ENCODE assay signal across 30 cellular contexts in the genomic region with DNA sequence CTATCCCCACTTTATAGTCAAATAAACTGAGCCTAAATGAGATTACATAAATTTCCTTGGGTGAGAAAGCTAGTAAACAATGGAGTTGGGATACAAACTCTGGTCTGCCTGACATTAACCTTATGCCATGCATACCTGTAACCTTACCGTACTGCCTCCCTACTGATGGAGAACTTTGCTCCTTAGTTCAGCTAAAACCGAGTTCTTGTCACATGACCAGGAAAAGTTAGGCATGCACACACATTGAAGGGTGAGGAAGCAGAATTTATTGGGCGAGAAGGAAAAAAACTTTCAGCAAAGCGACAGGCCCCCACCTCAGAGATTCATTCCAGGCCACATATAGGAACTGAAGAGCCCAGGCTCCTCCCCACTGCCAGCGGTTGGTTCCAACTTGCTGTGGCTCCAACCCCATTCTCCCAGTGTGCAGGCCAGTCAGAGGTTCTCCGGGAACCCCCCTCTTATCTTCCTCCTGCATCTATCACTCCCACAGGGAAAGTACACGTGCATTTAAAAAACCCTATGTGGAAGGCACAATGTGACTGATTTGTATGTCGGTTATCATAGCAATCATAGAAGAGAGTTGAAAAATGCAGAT. TPM values are rescaled to one million over a fixed set of nuclear protein-coding genes. Genes with fewer than 3 reads are reported as not detected.
A peak's percentile ranks its signal among the peaks of the same experiment; 100 is the strongest.
DNase-seq lines count a peak whose midpoint lies in the region; ATAC-seq, FAIRE-seq and TF ChIP-seq lines count a peak whose summit lies in the region.
"Had no signal": no experiment of that assay in that cellular context is flagged by ENCODE, and none has a peak within 500 bp of the region (broad histone marks: within the 10 kb centered on the region; RNA-seq: fewer than 3 reads in every experiment).

No MANE protein-coding gene starts in this region.

- CTCF ChIA-PET in Calu3 (lab: Charles Lee): interaction anchor here (1.1 kb wide), 1 partner anchor 25 kb away, joined by 3 read pairs; no protein-coding TSS in a partner anchor
- CTCF ChIA-PET in K562 (lab: Yijun Ruan, JAX; ENCODE audit: low intra/inter-chr PET ratio): interaction anchor here (1.1 kb wide), 1 partner anchor 44 kb away, joined by 3 read pairs; no protein-coding TSS in a partner anchor
- CTCF ChIA-PET in GM10248 (lab: Yijun Ruan, JAX): no interaction called here

- H4K20me1 ChIP-seq in K562 (replicated peaks; ENCODE audit: control insufficient read depth, insufficient read depth, low read length) (no peaks in the 10 kb centered on the region), osteoblast (ENCODE audit: insufficient read depth, low read length) (peaks cover 2% of the 10 kb centered on the region)

- no peak for TF ChIP-seq EP300 in K562 (IDR thresholded peaks at IDR 0.05; ENCODE audit: low read length)

- H3K9me3 Mint-ChIP-seq in Calu3 (ENCODE audit: low read depth, unreplicated experiment): no peaks in the 10 kb centered on the region
- H3K9me3 Mint-ChIP-seq: activated CD4-positive, alpha-beta T cell treated with anti-CD3 and anti-CD28 coated beads, Interleukin-2, amount 10 ng/mL, durations not matched to agents 24 days and 14 days; activated naive CD8-positive, alpha-beta T cell treated with anti-CD3 and anti-CD28 coated beads for 36 hours; T-helper 2 cell treated with Interferon-gamma antibody and Interleukin-4, amounts not matched to agents 5 μg/mL and 100 μg/mL, for 36 hours had no signal

- H3K36me3 Mint-ChIP-seq in Calu3 (ENCODE audit: insufficient read depth, unreplicated experiment): no peaks in the 10 kb centered on the region
- H3K36me3 Mint-ChIP-seq: activated naive CD8-positive, alpha-beta T cell treated with anti-CD3 and anti-CD28 coated beads for 36 hours; naive thymus-derived CD4-positive, alpha-beta T cell had no signal

- H3K4me1 Mint-ChIP-seq in Calu3 (ENCODE audit: low read depth, unreplicated experiment): peaks cover 24% of the 10 kb centered on the region
- H3K4me1 Mint-ChIP-seq: activated CD4-positive, alpha-beta T cell treated with anti-CD3 and anti-CD28 coated beads, Interleukin-2, amount 10 ng/mL, durations not matched to agents 24 days and 14 days; activated naive CD8-positive, alpha-beta T cell treated with anti-CD3 and anti-CD28 coated beads for 36 hours; naive thymus-derived CD4-positive, alpha-beta T cell had no signal

- no peak overlapping the region for H3K4me3 ChIP-seq in K562
- no peak overlapping the region for H3K4me3 ChIP-seq in osteoblast (ENCODE audit: insufficient read depth, low read length)
- no peak overlapping the region for H3K4me3 ChIP-seq in esophagus squamous epithelium
- H3K4me3 ChIP-seq: ascending aorta, stomach, tibial artery had no signal

- peak; percentile 27; the same call in 1 of the 3 replicates for ATAC-seq in K562

- H3K36me3 ChIP-seq in K562 (ENCODE audit: control insufficient read depth, insufficient read depth, low read length) (no peaks in the 10 kb centered on the region; the same call in 2 of the 3 replicates), osteoblast (ENCODE audit: insufficient read depth, low read length) (no peaks in the 10 kb centered on the region), esophagus squamous epithelium (no peaks in the 10 kb centered on the region)
- H3K36me3 ChIP-seq: ascending aorta, stomach had no signal

- no peaks in the 10 kb centered on the region for H3K27me3 ChIP-seq in K562 (ENCODE audit: control insufficient read depth in 2 of 2, insufficient read depth in 2 of 2, low read length in 2 of 2)
- H3K27me3 ChIP-seq in osteoblast (ENCODE audit: insufficient read depth, low read length): no peaks in the 10 kb centered on the region
- no peaks in the 10 kb centered on the region for H3K27me3 ChIP-seq in esophagus squamous epithelium
- H3K27me3 ChIP-seq: ascending aorta, stomach, tibial artery had no signal

- FAIRE-seq in K562 (lab: Jason Lieb, UNC): no peak

- TF ChIP-seq CTCF in Calu3 (IDR thresholded peaks at IDR 0.05; ENCODE audit: unreplicated experiment): no peak
- no peak for TF ChIP-seq CTCF in K562 (IDR thresholded peaks at IDR 0.05 in 2 of 3, conservative IDR thresholded peaks at IDR 0.05 in 1 of 3; ENCODE audit: insufficient read depth in 2 of 3, low read depth in 1 of 3, low read length in 3 of 3)
- TF ChIP-seq CTCF in osteoblast (IDR thresholded peaks at IDR 0.05; ENCODE audit: extremely low read depth, low read depth, low read length): no peak
- no peak for TF ChIP-seq CTCF in esophagus squamous epithelium (IDR thresholded peaks at IDR 0.05)
- TF ChIP-seq CTCF in GM10248 (IDR thresholded peaks at IDR 0.05; ENCODE audit: control extremely low read depth, extremely low read depth, low read depth, missing control alignments): no peak

- H3K4me3 Mint-ChIP-seq in Calu3 (ENCODE audit: low read depth, unreplicated experiment): no peak overlapping the region
- H3K4me3 Mint-ChIP-seq: activated CD4-positive, alpha-beta T cell treated with anti-CD3 and anti-CD28 coated beads, Interleukin-2, amount 10 ng/mL, durations not matched to agents 24 days and 14 days; activated naive CD8-positive, alpha-beta T cell treated with anti-CD3 and anti-CD28 coated beads for 36 hours; dendritic cell treated with granulocyte-macrophage colony-stimulating factor and Interleukin-4, amounts not matched to agents 40 ng/mL and 50 ng/mL, for 4 days; naive thymus-derived CD4-positive, alpha-beta T cell; T-helper 2 cell treated with Interferon-gamma antibody and Interleukin-4, amounts not matched to agents 5 μg/mL and 100 μg/mL, for 36 hours had no signal

- H3K4me2 ChIP-seq in K562 (ENCODE audit: insufficient read depth, low read length) (no peak overlapping the region; the same call in 1 of the 2 replicates), osteoblast (ENCODE audit: insufficient read depth, low read length) (no peak overlapping the region)

- no peaks in the 10 kb centered on the region for H3K9me1 ChIP-seq in K562 (ENCODE audit: control insufficient read depth, insufficient read depth, low read length)

- DNase-seq in Calu3: no peak
- peak; percentile 84 for DNase-seq in MV-4-11 (lab: John Stamatoyannopoulos, UW)
- peak in 2 of 4 experiments; percentile 23 to 40 for DNase-seq in K562 (ENCODE audit: extremely low read depth in 1 of 4, low spot score in 3 of 4)
- DNase-seq in osteoblast (ENCODE audit: insufficient read length, low spot score, missing footprints): no peak
- DNase-seq in esophagus squamous epithelium (lab: John Stamatoyannopoulos, UW): no peak
- no peak for DNase-seq in Ammon's horn (ENCODE audit: low spot score)
- no peak for DNase-seq in GM10248 (ENCODE audit: extremely low spot score)
- DNase-seq: activated CD4-positive, alpha-beta T cell treated with anti-CD3 and anti-CD28 coated beads, Interleukin-2, amount 10 ng/mL, durations not matched to agents 24 days and 14 days; activated effector memory CD4-positive, alpha-beta T cell treated with anti-CD3 and anti-CD28 coated beads, Interleukin-2, amount 50 U/mL, for 16 hours; activated naive CD8-positive, alpha-beta T cell treated with anti-CD3 and anti-CD28 coated beads for 36 hours; activated T-cell treated with anti-CD3 and anti-CD28 coated beads, Interleukin-2, amount 50 U/mL, for 1 hour; central memory CD4-positive, alpha-beta T cell; DMS79; hippocampal formation; naive thymus-derived CD4-positive, alpha-beta T cell; NCI-H1417 treated with DMSO at 0.1 percent for 48 hours; NCI-H446 treated with DMSO at 0.1 percent for 48 hours; Right ventricle myocardium superior; stimulated activated CD8-positive, alpha-beta memory T cell treated with anti-CD3 and anti-CD28 coated beads, Interleukin-4, amount 100 ng/mL, for 48 hours; stomach; tibial artery had no signal

- TF ChIP-seq RAD21 in K562 (CRISPR knock-in tag; conservative IDR thresholded peaks at IDR 0.05 in 1 of 2, IDR thresholded peaks at IDR 0.05 in 1 of 2): no peak

- peak overlapping the region; percentile 25 for H3K27ac Mint-ChIP-seq in Calu3 (ENCODE audit: unreplicated experiment)
- H3K27ac Mint-ChIP-seq: activated CD4-positive, alpha-beta T cell treated with anti-CD3 and anti-CD28 coated beads, Interleukin-2, amount 10 ng/mL, durations not matched to agents 24 days and 14 days; activated naive CD8-positive, alpha-beta T cell treated with anti-CD3 and anti-CD28 coated beads for 36 hours; dendritic cell treated with granulocyte-macrophage colony-stimulating factor and Interleukin-4, amounts not matched to agents 40 ng/mL and 50 ng/mL, for 4 days; naive thymus-derived CD4-positive, alpha-beta T cell; T-helper 2 cell treated with Interferon-gamma antibody and Interleukin-4, amounts not matched to agents 5 μg/mL and 100 μg/mL, for 36 hours had no signal

- intact Hi-C loops in Calu3 (cut with micrococcal nuclease; ENCODE audit: unreplicated experiment) (loop anchor here (1.0 kb wide), 1 partner anchor 41 kb away; no protein-coding TSS in a partner anchor), K562 (cut with micrococcal nuclease) (loop anchor here (1.0 to 5.0 kb wide), 2 partner anchors 45 to 237 kb away; no protein-coding TSS in a partner anchor), esophagus squamous epithelium (cut with DNase I) (no loop called here)

- H3K4me1 ChIP-seq in K562 (replicated peaks in 1 of 2; ENCODE audit: control insufficient read depth in 2 of 2, insufficient read depth in 2 of 2, low read length in 2 of 2) (peaks cover 5 to 31% of the 10 kb centered on the region in 2 experiments), osteoblast (ENCODE audit: insufficient read depth, low read length) (peaks cover 12% of the 10 kb centered on the region), esophagus squamous epithelium (peaks cover 0 to 11% (median 0%) of the 10 kb centered on the region in 3 donors)

- H3K79me2 ChIP-seq in K562 (ENCODE audit: control insufficient read depth, insufficient read depth, low read length): peaks cover 13% of the 10 kb centered on the region; the same call in 2 of the 3 replicates
- H3K79me2 ChIP-seq in osteoblast (ENCODE audit: insufficient read depth, low read length): no peaks in the 10 kb centered on the region

- BruUV-seq in Calu3 (replicated peaks; lab: Mats Ljungman, UMichigan) (no TSS peak), K562 (replicated peaks; lab: Mats Ljungman, UMichigan) (no TSS peak)

- WGBS in K562 (ENCODE audit: insufficient coverage, low coverage, missing lambda C conversion rate): 9% methylated on average over 8 of the region's 8 CpGs
- WGBS in esophagus squamous epithelium, 2 donors: 64 to 75% methylated on average over 6 to 8 of the region's 8 CpGs

- no peak overlapping the region for H3K9ac ChIP-seq in K562 (ENCODE audit: insufficient read depth in 1 of 2, low read depth in 2 of 2, low read length in 2 of 2)

- H3K27ac ChIP-seq in K562 (ENCODE audit: extremely low read depth, low read depth, low read length) (no peak overlapping the region), osteoblast (ENCODE audit: low read depth, low read length) (peak overlapping the region; percentile 41), esophagus squamous epithelium (no peak overlapping the region)
- H3K27ac ChIP-seq: ascending aorta, stomach, tibial artery, VCaP had no signal

- POLR2A ChIA-PET in K562 (lab: Yijun Ruan, JAX) (interaction anchor here (1.1 kb wide), 1 partner anchor 18 kb away, joined by 3 read pairs; no protein-coding TSS in a partner anchor), GM10248 (lab: Yijun Ruan, JAX) (no interaction called here)

- H3K27me3 Mint-ChIP-seq in Calu3 (ENCODE audit: unreplicated experiment): no peaks in the 10 kb centered on the region
- H3K27me3 Mint-ChIP-seq: activated CD4-positive, alpha-beta T cell treated with anti-CD3 and anti-CD28 coated beads, Interleukin-2, amount 10 ng/mL, durations not matched to agents 24 days and 14 days; activated naive CD8-positive, alpha-beta T cell treated with anti-CD3 and anti-CD28 coated beads for 36 hours; dendritic cell treated with granulocyte-macrophage colony-stimulating factor and Interleukin-4, amounts not matched to agents 40 ng/mL and 50 ng/mL, for 4 days had no signal

- H2AFZ ChIP-seq in K562 (ENCODE audit: low read depth, low read length) (peak overlapping the region; percentile 25; the same call in 1 of the 2 replicates), osteoblast (ENCODE audit: low read length) (no peak overlapping the region)

- in situ Hi-C loops in K562 (cut with MboI): no loop called here

- TF ChIP-seq POLR2A in K562 (conservative IDR thresholded peaks at IDR 0.05): no peak
- TF ChIP-seq POLR2A in esophagus squamous epithelium (IDR thresholded peaks at IDR 0.05): no peak

- H3K9me3 ChIP-seq in K562 (replicated peaks; ENCODE audit: control insufficient read depth, insufficient read depth, low read depth, low read length): no peaks in the 10 kb centered on the region
- no peaks in the 10 kb centered on the region for H3K9me3 ChIP-seq in osteoblast (ENCODE audit: low read depth, low read length)
- H3K9me3 ChIP-seq in esophagus squamous epithelium: no peaks in the 10 kb centered on the region
- H3K9me3 ChIP-seq: ascending aorta, stomach, tibial artery had no signal

RNA-seq across cellular contexts. Expression of a gene that starts 3.2 kb away (rescaled TPM):
- 7.7 and 9.9 TPM in 2 replicates for total RNA-seq in Calu3 (2022)
- 7.7 and 17.4 TPM in 2 replicates for total RNA-seq in K562 (2011; cell fraction: chromatin; rRNA removed; ENCODE audit: low replicate concordance)
- 6.2 and 6.4 TPM in 2 replicates for total RNA-seq in K562 (2011; cell fraction: nucleolus; rRNA removed)
- total RNA-seq in K562 (2011; cell fraction: nucleoplasm; rRNA removed): 4.4 and 6.3 TPM in 2 replicates
- 9.5 and 10.9 TPM in 2 replicates for total RNA-seq in K562 (2014; rRNA removed)
- 14.9 and 16.0 TPM in 2 replicates for total RNA-seq in K562 (2014; rRNA removed; fragmentation: Illumina TruSeq; extraction: Trizol)
- 12.9 and 13.6 TPM in 2 replicates for total RNA-seq in K562 (2015; rRNA removed; fragmentation: Illumina TruSeq; extraction: Trizol)
- 10.2 and 10.5 TPM in 2 replicates for total RNA-seq in K562 (2021)
- polyA plus RNA-seq in K562 (2011; rRNA removed): 1.5 and 6.3 TPM in 2 replicates
- 0.84 and 4.6 TPM in 2 replicates for polyA plus RNA-seq in K562 (2011; cell fraction: cytosol; rRNA removed)
- 2.2 and 9.7 TPM in 2 replicates for polyA plus RNA-seq in K562 (2011; cell fraction: nucleus; rRNA removed)
- polyA plus RNA-seq in K562 (2012): 9.6 and 10.5 TPM in 2 replicates
- 15.5 and 17.0 TPM in 2 replicates for polyA plus RNA-seq in K562 (2014; fragmentation: Illumina TruSeq; extraction: Trizol)
- polyA plus RNA-seq in K562 (2014; fragmentation: Nextera tagmentation; extraction: Ambion mirVana): 10 to 100 TPM in 1 of 2 experiments, 1 to 10 TPM in 1; 8.4 to 10.8 TPM
- polyA plus RNA-seq in K562 (2014; rRNA removed): 13.5 and 16.5 TPM in 2 replicates
- 1.2 and 7.7 TPM in 2 replicates for polyA minus RNA-seq in K562 (2011; rRNA and poly(A)+ RNA removed)
- 0.91 and 2.3 TPM in 2 replicates for polyA minus RNA-seq in K562 (2011; cell fraction: cytosol; rRNA and poly(A)+ RNA removed)
- polyA minus RNA-seq in K562 (2011; cell fraction: nucleus; rRNA and poly(A)+ RNA removed): 2.2 and 4.4 TPM in 2 replicates
- 1.8 and 2.1 TPM in 2 replicates for total RNA-seq in osteoblast
- 1 to 10 TPM in 2 of 4 donors, under 1 TPM in 2; 0.18 to 3.1 (median 2.0) TPM for total RNA-seq in esophagus squamous epithelium

RNA-seq across cellular contexts. Expression of a gene that starts 20.2 kb away (rescaled TPM):
- total RNA-seq in Calu3 (2022) (28.6 and 32.9 TPM in 2 replicates), K562 (2014; rRNA removed) (6.4 and 6.9 TPM in 2 replicates), K562 (2014; rRNA removed; fragmentation: Illumina TruSeq; extraction: Trizol) (4.9 and 5.2 TPM in 2 replicates), K562 (2015; rRNA removed; fragmentation: Illumina TruSeq; extraction: Trizol) (5.9 and 6.0 TPM in 2 replicates), K562 (2021) (8.7 and 8.9 TPM in 2 replicates), osteoblast (5.6 and 7.2 TPM in 2 replicates), esophagus squamous epithelium (1 to 10 TPM; 1.4 to 6.1 (median 1.8) TPM)
- total RNA-seq in K562 (2011; cell fraction: chromatin; rRNA removed; ENCODE audit: low replicate concordance): 5.6 and 7.5 TPM in 2 replicates
- 6.6 and 6.7 TPM in 2 replicates for total RNA-seq in K562 (2011; cell fraction: nucleolus; rRNA removed)
- total RNA-seq in K562 (2011; cell fraction: nucleoplasm; rRNA removed): 7.6 and 10.2 TPM in 2 replicates
- polyA plus RNA-seq in K562 (2011; rRNA removed) (3.7 and 4.7 TPM in 2 replicates), K562 (2014; fragmentation: Illumina TruSeq; extraction: Trizol) (5.0 and 5.5 TPM in 2 replicates), K562 (2014; fragmentation: Nextera tagmentation; extraction: Ambion mirVana) (1 to 10 TPM; 1.1 to 1.4 TPM), K562 (2014; rRNA removed) (5.4 and 5.7 TPM in 2 replicates)
- polyA plus RNA-seq in K562 (2011; cell fraction: cytosol; rRNA removed): 2.8 and 5.2 TPM in 2 replicates
- 2.2 and 2.5 TPM in 2 replicates for polyA plus RNA-seq in K562 (2011; cell fraction: nucleus; rRNA removed)
- polyA plus RNA-seq in K562 (2012): 5.5 and 6.0 TPM in 2 replicates
- polyA minus RNA-seq in K562 (2011; rRNA and poly(A)+ RNA removed): 6.2 and 6.5 TPM in 2 replicates
- 2.3 and 3.0 TPM in 2 replicates for polyA minus RNA-seq in K562 (2011; cell fraction: cytosol; rRNA and poly(A)+ RNA removed)
- polyA minus RNA-seq in K562 (2011; cell fraction: nucleus; rRNA and poly(A)+ RNA removed): 4.0 and 6.1 TPM in 2 replicates

RNA-seq across cellular contexts. Expression of a gene that starts 51.7 kb away (rescaled TPM):
- not detected in 2 replicates for total RNA-seq in Calu3 (2022)
- not detected in 2 replicates for total RNA-seq in K562 (2011; cell fraction: chromatin; rRNA removed; ENCODE audit: low replicate concordance)
- not detected in 2 replicates for total RNA-seq in K562 (2011; cell fraction: nucleolus; rRNA removed)
- not detected in 2 replicates for total RNA-seq in K562 (2011; cell fraction: nucleoplasm; rRNA removed)
- not detected in 2 replicates for total RNA-seq in K562 (2014; rRNA removed)
- total RNA-seq in K562 (2014; rRNA removed; fragmentation: Illumina TruSeq; extraction: Trizol): not detected in 2 replicates
- not detected in 2 replicates for total RNA-seq in K562 (2015; rRNA removed; fragmentation: Illumina TruSeq; extraction: Trizol)
- not detected in 2 replicates for total RNA-seq in K562 (2021)
- not detected in 2 replicates for polyA plus RNA-seq in K562 (2011; rRNA removed)
- polyA plus RNA-seq in K562 (2011; cell fraction: cytosol; rRNA removed): not detected in 2 replicates
- polyA plus RNA-seq in K562 (2011; cell fraction: nucleus; rRNA removed): not detected in 2 replicates
- not detected in 2 replicates for polyA plus RNA-seq in K562 (2012)
- not detected in 2 replicates for polyA plus RNA-seq in K562 (2014; fragmentation: Illumina TruSeq; extraction: Trizol)
- not detected for polyA plus RNA-seq in K562 (2014; fragmentation: Nextera tagmentation; extraction: Ambion mirVana)
- not detected in 2 replicates for polyA plus RNA-seq in K562 (2014; rRNA removed)
- polyA minus RNA-seq in K562 (2011; rRNA and poly(A)+ RNA removed): not detected in 2 replicates
- polyA minus RNA-seq in K562 (2011; cell fraction: cytosol; rRNA and poly(A)+ RNA removed): not detected in 2 replicates
- polyA minus RNA-seq in K562 (2011; cell fraction: nucleus; rRNA and poly(A)+ RNA removed): not detected in 2 replicates
- total RNA-seq in osteoblast: not detected in 2 replicates
- total RNA-seq in esophagus squamous epithelium: not detected
- total RNA-seq: activated CD4-positive, alpha-beta T cell treated with anti-CD3 and anti-CD28 coated beads, Interleukin-2, amount 10 ng/mL, durations not matched to agents 24 days and 14 days; activated CD8-positive, alpha-beta memory T cell treated with anti-CD3 and anti-CD28 coated beads for 36 hours; activated naive CD8-positive, alpha-beta T cell treated with anti-CD3 and anti-CD28 coated beads for 36 hours; ascending aorta; M059J; naive thymus-derived CD4-positive, alpha-beta T cell; omental fat pad; Right ventricle myocardium superior; skeletal muscle tissue; stomach had no signal
- polyA plus RNA-seq: BJ; naive thymus-derived CD4-positive, alpha-beta T cell; stomach had no signal
